9 cellular contexts compared by ENCODE assay signal in the genomic region with DNA sequence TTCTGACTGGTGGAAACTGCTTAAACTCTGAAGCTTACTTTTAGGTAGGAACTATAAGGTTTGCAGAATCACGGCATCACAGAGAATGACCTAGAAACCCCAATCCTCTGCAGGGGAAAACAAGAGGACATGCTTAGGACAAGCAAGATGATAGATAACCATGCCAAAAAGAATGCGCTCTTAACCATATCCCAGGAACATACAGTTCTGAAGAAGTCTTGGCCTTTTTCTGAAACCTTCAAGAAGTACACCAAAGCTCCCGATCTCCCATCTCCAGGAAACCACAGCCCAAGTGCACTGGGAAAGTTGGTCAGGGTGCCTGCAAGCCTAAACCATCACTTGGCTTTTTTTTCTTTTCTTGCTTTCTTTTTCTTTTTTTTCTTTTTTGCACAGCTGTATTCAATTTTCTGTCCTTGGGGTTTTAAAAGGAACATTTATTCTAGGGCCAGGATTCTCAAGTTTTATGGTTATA. TPM values are rescaled to one million over a fixed set of nuclear protein-coding genes. Genes with fewer than 3 reads are reported as not detected.
DNase-seq lines count a peak whose midpoint lies in the region; ATAC-seq and TF ChIP-seq lines count a peak whose summit lies in the region.
"Had no signal": no experiment of that assay in that cellular context is flagged by ENCODE, and none has a peak within 500 bp of the region (broad histone marks: within the 10 kb centered on the region; RNA-seq: fewer than 3 reads in every experiment).

No MANE protein-coding gene starts in this region.

- peak; percentile 35 for ATAC-seq in Right ventricle myocardium inferior
- ATAC-seq in GM21367 (IDR thresholded peaks at IDR 0.05; ENCODE audit: unreplicated experiment), result no peak

- H3K27ac Mint-ChIP-seq in dendritic cell treated with granulocyte-macrophage colony-stimulating factor and Interleukin-4, amounts not matched to agents 40 ng/mL and 50 ng/mL, for 4 days, result peak overlapping the region; percentile 38

- intact Hi-C loops in Right ventricle myocardium inferior (cut with DNase I) (no loop called here), cardiac septum (cut with DNase I) (loop anchor here (10.0 kb wide), 1 partner anchor 208 kb away; no protein-coding TSS in a partner anchor), vagina (cut with DNase I) (no loop called here)
- intact Hi-C loops in dendritic cell treated with granulocyte-macrophage colony-stimulating factor and Interleukin-4, amounts not matched to agents 40 ng/mL and 50 ng/mL, for 4 days (cut with micrococcal nuclease), result no loop called here

- H3K9me3 Mint-ChIP-seq in dendritic cell treated with granulocyte-macrophage colony-stimulating factor and Interleukin-4, amounts not matched to agents 40 ng/mL and 50 ng/mL, for 4 days, result no peaks in the 10 kb centered on the region

- in situ Hi-C loops in GM13977 (cut with MboI; ENCODE audit: low pct_unique_long_range_greater_than_20kb, low sequenced_read_pairs, unreplicated experiment), result no loop called here

- H3K36me3 Mint-ChIP-seq in dendritic cell treated with granulocyte-macrophage colony-stimulating factor and Interleukin-4, amounts not matched to agents 40 ng/mL and 50 ng/mL, for 4 days (ENCODE audit: low read depth), result peaks cover 54% of the 10 kb centered on the region

- TF ChIP-seq POLR2A in vagina (IDR thresholded peaks at IDR 0.05), result no peak

- no peaks in the 10 kb centered on the region for H3K36me3 ChIP-seq in muscle layer of duodenum (ENCODE audit: control insufficient read depth in 1 of 2, insufficient read depth in 2 of 2, low read length in 2 of 2)
- no peaks in the 10 kb centered on the region for H3K36me3 ChIP-seq in vagina

- DNase-seq in Right ventricle myocardium inferior (ENCODE audit: missing footprints) (no peak), cardiac septum (ENCODE audit: low spot score) (no peak), vagina (ENCODE audit: extremely low spot score in 2 of 2) (no peak), GM13977 (ENCODE audit: low spot score) (no peak), OCI-M2 (lab: John Stamatoyannopoulos, UW; ENCODE audit: unreplicated experiment) (no peak)
- DNase-seq: NCI-H1694 had no signal

- peak overlapping the region in 1 of 2 donors; percentile 13 for H3K4me3 ChIP-seq in muscle layer of duodenum (ENCODE audit: low read depth in 1 of 2, low read length in 2 of 2)
- no peak overlapping the region for H3K4me3 ChIP-seq in vagina

- no peak overlapping the region for H3K4me3 Mint-ChIP-seq in dendritic cell treated with granulocyte-macrophage colony-stimulating factor and Interleukin-4, amounts not matched to agents 40 ng/mL and 50 ng/mL, for 4 days

- H3K27ac ChIP-seq in muscle layer of duodenum (ENCODE audit: low read length), result peak overlapping the region; percentile 77
- peak overlapping the region; percentile 73 for H3K27ac ChIP-seq in vagina

- H3K27me3 Mint-ChIP-seq in dendritic cell treated with granulocyte-macrophage colony-stimulating factor and Interleukin-4, amounts not matched to agents 40 ng/mL and 50 ng/mL, for 4 days, result no peaks in the 10 kb centered on the region

- TF ChIP-seq CTCF in vagina (IDR thresholded peaks at IDR 0.05), result no peak
- no peak for TF ChIP-seq CTCF in GM13977 (IDR thresholded peaks at IDR 0.05; ENCODE audit: extremely low read depth, insufficient read depth, missing control alignments)

- H3K4me1 Mint-ChIP-seq in dendritic cell treated with granulocyte-macrophage colony-stimulating factor and Interleukin-4, amounts not matched to agents 40 ng/mL and 50 ng/mL, for 4 days (ENCODE audit: low read depth), result peaks cover 37% of the 10 kb centered on the region

- H3K4me1 ChIP-seq in muscle layer of duodenum (ENCODE audit: control insufficient read depth in 1 of 2, insufficient read depth in 2 of 2, low read length in 2 of 2) (peaks cover 24 to 47% of the 10 kb centered on the region in 2 donors), vagina (peaks cover 62% of the 10 kb centered on the region)

- H3K27me3 ChIP-seq in muscle layer of duodenum (ENCODE audit: low read depth, low read length) (no peaks in the 10 kb centered on the region), vagina (no peaks in the 10 kb centered on the region)

- H3K9me3 ChIP-seq in muscle layer of duodenum (ENCODE audit: control insufficient read depth in 1 of 2, low read length in 2 of 2) (no peaks in the 10 kb centered on the region), vagina (no peaks in the 10 kb centered on the region)

RNA-seq across cellular contexts. Expression of a gene that starts 12.2 kb away (rescaled TPM):
- 327 TPM for total RNA-seq in Right ventricle myocardium inferior
- total RNA-seq in cardiac septum, result 518 TPM
- 111 TPM for total RNA-seq in vagina
